13 cellular contexts compared by ENCODE assay signal in the genomic region with DNA sequence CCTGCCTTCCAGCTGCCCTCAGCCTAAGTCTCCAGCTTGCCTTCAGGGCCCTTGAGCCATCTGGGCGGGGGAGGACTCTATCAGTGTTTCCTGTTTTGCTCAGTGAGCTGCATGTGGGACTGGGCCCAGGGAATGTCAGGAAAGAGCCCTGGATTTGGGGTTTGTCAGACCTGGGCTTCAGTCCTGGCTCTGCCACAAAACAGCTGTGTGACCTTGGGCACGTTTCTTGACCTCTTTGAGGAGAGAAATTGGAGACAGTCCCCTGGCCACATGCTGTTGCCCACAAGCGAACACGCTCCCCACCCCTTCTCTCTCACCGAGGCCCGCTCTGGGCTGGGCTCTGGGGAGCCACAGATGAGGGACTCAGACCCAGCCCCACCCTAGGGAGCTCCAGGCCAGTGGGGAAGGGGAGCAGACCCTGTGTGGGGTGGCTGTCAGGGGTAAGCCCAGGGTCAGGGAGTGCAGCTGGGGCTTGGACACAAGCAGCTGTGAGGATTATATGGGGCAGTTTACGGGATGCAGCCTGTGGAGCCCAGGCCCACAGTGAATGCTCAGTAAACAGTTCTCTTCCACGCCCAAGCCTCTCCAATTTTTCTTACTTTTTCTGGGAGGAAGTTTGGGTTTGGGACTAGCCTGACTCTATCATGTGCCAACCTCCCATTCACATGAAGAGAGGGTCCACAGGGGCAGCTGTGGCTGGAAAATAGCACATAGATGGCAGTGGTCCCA. TPM values are rescaled to one million over a fixed set of nuclear protein-coding genes. Genes with fewer than 3 reads are reported as not detected.
DNase-seq lines count a peak whose midpoint lies in the region; ATAC-seq and TF ChIP-seq lines count a peak whose summit lies in the region.
"Had no signal": no experiment of that assay in that cellular context is flagged by ENCODE, and none has a peak within 500 bp of the region (broad histone marks: within the 10 kb centered on the region; RNA-seq: fewer than 3 reads in every experiment).

No MANE protein-coding gene starts in this region.

- TF ChIP-seq CTCF in hepatocyte (IDR thresholded peaks at IDR 0.05; ENCODE audit: poor library complexity): no peak

- no peaks in the 10 kb centered on the region for H3K9me2 ChIP-seq in hepatocyte (replicated peaks; ENCODE audit: insufficient read depth)

- H3K9ac ChIP-seq in adipocyte (ENCODE audit: low read length) (no peak overlapping the region), skeletal muscle satellite cell (ENCODE audit: low read depth, low read length) (peak overlapping the region; percentile 31)

- H3K36me3 ChIP-seq in adipocyte (ENCODE audit: control insufficient read depth, insufficient read depth, low read length, severe bottlenecking) (no peaks in the 10 kb centered on the region), hepatocyte (replicated peaks; ENCODE audit: insufficient read depth, low read depth) (no peaks in the 10 kb centered on the region), skeletal muscle satellite cell (ENCODE audit: insufficient read depth, low read length) (no peaks in the 10 kb centered on the region)

- H4K20me1 ChIP-seq in hepatocyte (ENCODE audit: insufficient read depth, poor library complexity, severe bottlenecking): no peaks in the 10 kb centered on the region

- H3K27me3 ChIP-seq in adipocyte (replicated peaks; ENCODE audit: control insufficient read depth, insufficient read depth, low read length) (peaks cover 5% of the 10 kb centered on the region), hepatocyte (no peaks in the 10 kb centered on the region), skeletal muscle satellite cell (ENCODE audit: control insufficient read depth, insufficient read depth, low read length) (peaks cover 31% of the 10 kb centered on the region)

- H3K4me1 ChIP-seq in adipocyte (ENCODE audit: control insufficient read depth, insufficient read depth, low read length): no peaks in the 10 kb centered on the region
- peaks cover 31% of the 10 kb centered on the region for H3K4me1 ChIP-seq in hepatocyte (ENCODE audit: insufficient read depth)
- peaks cover 6% of the 10 kb centered on the region for H3K4me1 ChIP-seq in skeletal muscle satellite cell (ENCODE audit: control insufficient read depth, insufficient read depth, low read length)

- H3K27ac ChIP-seq in hepatocyte: peak overlapping the region; percentile 78

- no peaks in the 10 kb centered on the region for H3K79me2 ChIP-seq in hepatocyte

- H3K9me3 ChIP-seq in adipocyte (ENCODE audit: control insufficient read depth, low read length) (no peaks in the 10 kb centered on the region), hepatocyte (ENCODE audit: low read depth) (no peaks in the 10 kb centered on the region), skeletal muscle satellite cell (replicated peaks; ENCODE audit: low read length) (no peaks in the 10 kb centered on the region)

- no peak overlapping the region for H3K4me3 ChIP-seq in adipocyte (ENCODE audit: low read length)
- no peak overlapping the region for H3K4me3 ChIP-seq in hepatocyte
- H3K4me3 ChIP-seq in skeletal muscle satellite cell (ENCODE audit: low read length): no peak overlapping the region

- DNase-seq in HCEC 1CT (peak; percentile 38), adipocyte (ENCODE audit: low read depth) (peak; percentile 25), hepatocyte (ENCODE audit: low spot score) (no peak), SKM-1 treated with dmso at 0.1 percent for 144 hours (lab: John Stamatoyannopoulos, UW; ENCODE audit: unreplicated experiment) (no peak), NCI-H2227 treated with DMSO at 0.1 percent for 48 hours (lab: John Stamatoyannopoulos, UW) (no peak)
- DNase-seq: activated CD4-positive, alpha-beta T cell treated with anti-CD3 and anti-CD28 coated beads for 4 hours; activated naive CD8-positive, alpha-beta T cell treated with anti-CD3 and anti-CD28 coated beads, Interleukin-2, amount 10 ng/mL, durations not matched to agents 7 days and 5 days; GDM1 had no signal

- 65% methylated on average over 8 of the region's 8 CpGs for WGBS in hepatocyte (ENCODE audit: low lambda C conversion rate, missing lambda C conversion rate)

- H3K4me2 ChIP-seq in hepatocyte (no peak overlapping the region), skeletal muscle satellite cell (ENCODE audit: low read length) (no peak overlapping the region)

- no peak for TF ChIP-seq POLR2A in GM18505 (IDR thresholded peaks at IDR 0.05; ENCODE audit: borderline replicate concordance, extremely low read depth, insufficient read depth, insufficient read length)

- no peak overlapping the region for H2AFZ ChIP-seq in hepatocyte

- ATAC-seq in HG03045 (IDR thresholded peaks at IDR 0.05; ENCODE audit: unreplicated experiment) (no peak), GM18505 (IDR thresholded peaks at IDR 0.05; ENCODE audit: unreplicated experiment) (no peak)

RNA-seq across cellular contexts. Expression of gene MYO7A, which starts 12.3 kb away (rescaled TPM):
- 6.4 and 9.8 TPM in 2 replicates for total RNA-seq in hepatocyte
- 10.1 and 12.6 TPM in 2 replicates for polyA plus RNA-seq in hepatocyte
- total RNA-seq in skeletal muscle satellite cell (2012; rRNA removed): under 0.01 and 0.25 TPM in 2 replicates
- total RNA-seq: OCI-LY7 had no signal

RNA-seq across cellular contexts. Expression of gene OMP, which starts 37.8 kb away (rescaled TPM):
- total RNA-seq in hepatocyte: not detected in 2 replicates
- 0.47 TPM in 1 of 2 replicates, not detected in the other for polyA plus RNA-seq in hepatocyte
- not detected in 2 replicates for total RNA-seq in skeletal muscle satellite cell (2012; rRNA removed)
- total RNA-seq: activated naive CD8-positive, alpha-beta T cell treated with anti-CD3 and anti-CD28 coated beads, Interleukin-2, amount 10 ng/mL, durations not matched to agents 7 days and 5 days; frontal cortex; OCI-LY7 had no signal

Comparison
In these comparisons a context has a peak if more than half of its experiments do, and no peak if none do; other contexts are left out.
1. DNase-seq: peak in HCEC 1CT (single experiment) and adipocyte (single experiment); none in hepatocyte (single experiment), SKM-1 treated with dmso at 0.1 percent for 144 hours (single experiment) and NCI-H2227 treated with DMSO at 0.1 percent for 48 hours (single experiment).